Comparison of ENCODE assay signal across 6 cellular contexts in genomic region chr21:10517904-10518303, GRCh38. TPM values are rescaled to one million over a fixed set of nuclear protein-coding genes. Genes with fewer than 3 reads are reported as not detected.
"Had no signal": no experiment of that assay in that cellular context is flagged by ENCODE, and none has a peak within 500 bp of the region (broad histone marks: within the 10 kb centered on the region; RNA-seq: fewer than 3 reads in every experiment).

No MANE protein-coding gene starts in this region.

RNA-seq across cellular contexts. Expression of gene TPTE, which starts 3.5 kb away (rescaled TPM):
- total RNA-seq: GM23248, GM23338, H1, H7, H9, HFFc6 had no signal
- polyA plus RNA-seq: GM23248, GM23338, H1 had no signal
